8 cellular contexts compared by ENCODE assay signal in the genomic region with DNA sequence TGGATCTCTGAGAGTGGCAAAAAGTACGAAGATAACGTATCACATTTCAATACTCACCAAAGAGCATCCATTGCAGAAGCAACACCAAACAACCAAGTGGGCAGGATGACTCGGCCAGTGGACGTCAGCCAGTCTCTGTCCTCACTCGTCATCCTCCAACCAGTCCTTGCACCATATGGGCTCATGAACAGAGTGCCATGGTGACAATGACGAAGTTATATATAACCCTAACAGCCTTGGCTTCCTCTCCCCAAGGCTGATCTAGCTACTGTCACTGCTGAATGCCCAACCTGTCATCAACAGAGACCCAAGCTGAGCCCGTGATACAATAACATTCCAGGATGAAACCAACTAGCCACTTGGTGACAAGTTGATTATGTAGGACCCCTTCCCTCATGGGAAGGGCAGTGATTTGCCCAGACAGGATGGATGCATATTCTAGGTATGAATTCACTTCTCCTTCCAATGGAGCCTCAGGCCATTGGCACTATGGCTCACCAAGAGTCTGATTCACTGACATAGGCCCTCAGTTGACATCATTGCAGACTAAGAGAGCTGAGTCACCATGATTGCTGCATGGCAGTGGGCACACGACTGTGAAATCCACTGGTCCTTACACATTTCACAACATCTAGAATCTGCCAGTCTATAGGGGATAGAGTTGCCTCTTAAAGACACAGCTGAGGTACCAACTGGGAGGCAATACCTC. TPM values are rescaled to one million over a fixed set of nuclear protein-coding genes. Genes with fewer than 3 reads are reported as not detected.
DNase-seq lines count a peak whose midpoint lies in the region; ATAC-seq and TF ChIP-seq lines count a peak whose summit lies in the region.

No MANE protein-coding gene starts in this region.

- H3K27me3 Mint-ChIP-seq in CD8-positive, alpha-beta memory T cell = peaks cover 0 to 4% of the 10 kb centered on the region in 2 donors
- H3K27me3 Mint-ChIP-seq in activated naive CD8-positive, alpha-beta T cell treated with anti-CD3 and anti-CD28 coated beads, Interleukin-2, amount 50 U/mL, for 24 hours = peaks cover 3% of the 10 kb centered on the region
- no peaks in the 10 kb centered on the region for H3K27me3 Mint-ChIP-seq in endodermal cell (ENCODE audit: insufficient read depth)

- CTCF ChIA-PET in CD8-positive, alpha-beta memory T cell (lab: Charles Lee) = interaction anchor here (3.5 kb wide), 1 partner anchor 26 kb away, joined by 24 read pairs; a partner anchor contains a TSS

- H3K4me1 ChIP-seq in CD8-positive, alpha-beta memory T cell (ENCODE audit: insufficient read depth, low read length) = peaks cover 92% of the 10 kb centered on the region
- peaks cover 97% of the 10 kb centered on the region for H3K4me1 ChIP-seq in Loucy (ENCODE audit: insufficient read depth, low read length, poor library complexity, severe bottlenecking)
- no peaks in the 10 kb centered on the region for H3K4me1 ChIP-seq in endodermal cell (ENCODE audit: control insufficient read depth, insufficient read depth, low read length)

- POLR2A ChIA-PET in CD8-positive, alpha-beta memory T cell (lab: Charles Lee) = no interaction called here

- H3K9ac ChIP-seq in Loucy (ENCODE audit: low read depth, low read length, poor library complexity, severe bottlenecking) (peak overlapping the region; percentile 84), endodermal cell (ENCODE audit: extremely low read depth, low read length, poor library complexity, severe bottlenecking) (no peak overlapping the region)

- 88 to 95% methylated on average over 6 to 8 of the region's 8 CpGs for WGBS in endodermal cell (ENCODE audit: insufficient coverage in 1 of 2, insufficient read length in 1 of 2), 2 experiments

- DNase-seq in CD8-positive, alpha-beta memory T cell = no peak
- DNase-seq in activated naive CD8-positive, alpha-beta T cell treated with anti-CD3 and anti-CD28 coated beads, Interleukin-2, amount 50 U/mL, for 24 hours = no peak
- DNase-seq in myocyte (ENCODE audit: low read depth) (peak; percentile 66), germinal center (ENCODE audit: low spot score) (no peak), NCI-H1694 (lab: John Stamatoyannopoulos, UW) (no peak), 8988T (no peak), endodermal cell (no peak)

- H3K4me1 Mint-ChIP-seq in CD8-positive, alpha-beta memory T cell = peaks cover 87 to 91% (median 90%) of the 10 kb centered on the region in 3 donors
- H3K4me1 Mint-ChIP-seq in activated naive CD8-positive, alpha-beta T cell treated with anti-CD3 and anti-CD28 coated beads, Interleukin-2, amount 50 U/mL, for 24 hours = peaks cover 88% of the 10 kb centered on the region
- H3K4me1 Mint-ChIP-seq in endodermal cell = peaks cover 18% of the 10 kb centered on the region

- peaks cover 17% of the 10 kb centered on the region for H3F3A ChIP-seq in Loucy (ENCODE audit: low read depth)

- H3K27ac Mint-ChIP-seq in CD8-positive, alpha-beta memory T cell = peak overlapping the region in 5 of 8 donors; percentile 18 to 90 (median 51)
- peak overlapping the region; percentile 36 for H3K27ac Mint-ChIP-seq in activated naive CD8-positive, alpha-beta T cell treated with anti-CD3 and anti-CD28 coated beads, Interleukin-2, amount 50 U/mL, for 24 hours
- no peak overlapping the region for H3K27ac Mint-ChIP-seq in endodermal cell

- H3K79me2 ChIP-seq in Loucy (ENCODE audit: insufficient read depth, low read length) = no peaks in the 10 kb centered on the region

- TF ChIP-seq CTCF in Loucy (conservative IDR thresholded peaks at IDR 0.05; ENCODE audit: low read length) (no peak), endodermal cell (conservative IDR thresholded peaks at IDR 0.05) (no peak)

- H3K9me2 ChIP-seq in Loucy (replicated peaks; ENCODE audit: low read depth, low read length) = no peaks in the 10 kb centered on the region

- H3K36me3 ChIP-seq in CD8-positive, alpha-beta memory T cell (ENCODE audit: insufficient read depth, low read length) = no peaks in the 10 kb centered on the region
- H3K36me3 ChIP-seq in Loucy (ENCODE audit: insufficient read depth, low read length) (peaks cover 1% of the 10 kb centered on the region; the same call in 1 of the 2 replicates), endodermal cell (ENCODE audit: control insufficient read depth, insufficient read depth, low read length) (no peaks in the 10 kb centered on the region)

- H3K27ac ChIP-seq in CD8-positive, alpha-beta memory T cell (ENCODE audit: low read depth, low read length) = no peak overlapping the region
- no peak overlapping the region for H3K27ac ChIP-seq in endodermal cell (ENCODE audit: low read depth, low read length)

- H2AFZ ChIP-seq in Loucy (ENCODE audit: low read length) = no peak overlapping the region

- no peaks in the 10 kb centered on the region for H4K20me1 ChIP-seq in Loucy (ENCODE audit: insufficient read depth, low read length, poor library complexity, severe bottlenecking)

- no peak overlapping the region for H3K4me3 ChIP-seq in CD8-positive, alpha-beta memory T cell (ENCODE audit: low read length)
- H3K4me3 ChIP-seq in Loucy (ENCODE audit: low read length, poor library complexity, severe bottlenecking) (no peak overlapping the region), endodermal cell (ENCODE audit: low read length) (no peak overlapping the region)

- H3K27me3 ChIP-seq in CD8-positive, alpha-beta memory T cell (ENCODE audit: insufficient read depth, low read length, poor library complexity, severe bottlenecking) = no peaks in the 10 kb centered on the region
- H3K27me3 ChIP-seq in Loucy (ENCODE audit: insufficient read depth, low read length, poor library complexity, severe bottlenecking) = no peaks in the 10 kb centered on the region
- no peaks in the 10 kb centered on the region for H3K27me3 ChIP-seq in endodermal cell (ENCODE audit: control insufficient read depth, insufficient read depth, low read length, poor library complexity, severe bottlenecking)

- no peaks in the 10 kb centered on the region for H3K9me3 ChIP-seq in CD8-positive, alpha-beta memory T cell (ENCODE audit: low read length)
- H3K9me3 ChIP-seq in Loucy (ENCODE audit: insufficient read depth, low read depth, low read length) (no peaks in the 10 kb centered on the region), endodermal cell (ENCODE audit: control insufficient read depth, low read length) (no peaks in the 10 kb centered on the region)

- ATAC-seq in activated naive CD8-positive, alpha-beta T cell treated with anti-CD3 and anti-CD28 coated beads, Interleukin-2, amount 50 U/mL, for 24 hours = peak; percentile 54

- peak overlapping the region; percentile 80 for H3K4me2 ChIP-seq in Loucy (ENCODE audit: low read depth, low read length, poor library complexity, severe bottlenecking)

- peaks cover 0 to 4% (median 3%) of the 10 kb centered on the region in 5 donors for H3K9me3 Mint-ChIP-seq in CD8-positive, alpha-beta memory T cell
- peaks cover 13% of the 10 kb centered on the region for H3K9me3 Mint-ChIP-seq in activated naive CD8-positive, alpha-beta T cell treated with anti-CD3 and anti-CD28 coated beads, Interleukin-2, amount 50 U/mL, for 24 hours
- no peaks in the 10 kb centered on the region for H3K9me3 Mint-ChIP-seq in endodermal cell

- peaks cover 0 to 1% (median 0%) of the 10 kb centered on the region in 3 donors for H3K36me3 Mint-ChIP-seq in CD8-positive, alpha-beta memory T cell
- peaks cover 3% of the 10 kb centered on the region for H3K36me3 Mint-ChIP-seq in activated naive CD8-positive, alpha-beta T cell treated with anti-CD3 and anti-CD28 coated beads, Interleukin-2, amount 50 U/mL, for 24 hours (ENCODE audit: low read depth)
- H3K36me3 Mint-ChIP-seq in endodermal cell (ENCODE audit: low read depth) = no peaks in the 10 kb centered on the region

- H3K4me3 Mint-ChIP-seq in CD8-positive, alpha-beta memory T cell = peak overlapping the region in 1 of 7 donors; percentile 7
- no peak overlapping the region for H3K4me3 Mint-ChIP-seq in activated naive CD8-positive, alpha-beta T cell treated with anti-CD3 and anti-CD28 coated beads, Interleukin-2, amount 50 U/mL, for 24 hours
- H3K4me3 Mint-ChIP-seq in endodermal cell = no peak overlapping the region

RNA-seq across cellular contexts. Expression of a gene that starts 26.3 kb away (rescaled TPM):
- total RNA-seq in CD8-positive, alpha-beta memory T cell = 100 to 1,000 TPM; 173 to 181 TPM
- 13.7 TPM for polyA plus RNA-seq in CD8-positive, alpha-beta memory T cell
- total RNA-seq in myocyte (9.8 and 24.5 TPM in 2 replicates), endodermal cell (10 to 100 TPM; 50.4 to 51.0 TPM)
- polyA plus RNA-seq in myocyte (2012) = 14.8 TPM
- 54.6 TPM for polyA plus RNA-seq in endodermal cell (2013, experiment 1 of 2)
- 46.4 TPM for polyA plus RNA-seq in endodermal cell (2013, experiment 2 of 2)
